24 cellular contexts compared by ENCODE assay signal in genomic region chr20:62300319-62300718, GRCh38. TPM values are rescaled to one million over a fixed set of nuclear protein-coding genes. Genes with fewer than 3 reads are reported as not detected.
DNase-seq lines count a peak whose midpoint lies in the region; ATAC-seq, FAIRE-seq and TF ChIP-seq lines count a peak whose summit lies in the region.
"Had no signal": no experiment of that assay in that cellular context is flagged by ENCODE, and none has a peak within 500 bp of the region (broad histone marks: within the 10 kb centered on the region; RNA-seq: fewer than 3 reads in every experiment).

No MANE protein-coding gene starts in this region.

- peaks cover 15% of the 10 kb centered on the region for H3K4me1 Mint-ChIP-seq in WTC11

- no peaks in the 10 kb centered on the region for H3K27me3 ChIP-seq in gastroesophageal sphincter
- H3K27me3 ChIP-seq: MG63 had no signal

- H3K27ac ChIP-seq in 22Rv1 = 0 out of 2 replicates have a peak overlapping the region, but pooled peaks have one; percentile 95
- H3K27ac ChIP-seq in HEK293 (ENCODE audit: extremely low read depth, low read depth, low read length) = no peak overlapping the region
- no peak overlapping the region for H3K27ac ChIP-seq in kidney (ENCODE audit: low read depth in 2 of 2, low read length in 2 of 2)
- no peak overlapping the region for H3K27ac ChIP-seq in gastroesophageal sphincter
- H3K27ac ChIP-seq: A549, SK-N-MC had no signal

- no peaks in the 10 kb centered on the region for H3K27me3 Mint-ChIP-seq in WTC11 (ENCODE audit: low read depth)
- H3K27me3 Mint-ChIP-seq: CD4-positive, alpha-beta memory T cell had no signal

- no peak overlapping the region for H3K9ac ChIP-seq in kidney (ENCODE audit: low read length in 2 of 2)

- H3K4me1 ChIP-seq in HEK293 (ENCODE audit: control insufficient read depth, insufficient read depth, low read length) (peaks cover 8% of the 10 kb centered on the region), kidney (ENCODE audit: control insufficient read depth in 1 of 2, insufficient read depth in 1 of 2, low read depth in 1 of 2, low read length in 2 of 2) (peaks cover 13 to 18% of the 10 kb centered on the region in 2 donors), gastroesophageal sphincter (peaks cover 0 to 28% (median 19%) of the 10 kb centered on the region in 3 donors)

- POLR2A ChIA-PET in HEK293 (lab: Yijun Ruan, JAX) (no interaction called here), WTC11 (lab: Charles Lee) (no interaction called here)

- TF ChIP-seq POLR2A in gastroesophageal sphincter (IDR thresholded peaks at IDR 0.05) = no peak

- H3K4me3 ChIP-seq in HEK293 (ENCODE audit: low read depth, low read length) (no peak overlapping the region), kidney (ENCODE audit: low read length in 2 of 2) (no peak overlapping the region), gastroesophageal sphincter (no peak overlapping the region)
- H3K4me3 ChIP-seq: A549, MG63, SK-N-MC had no signal

- no peak overlapping the region for H3K4me3 Mint-ChIP-seq in WTC11

- CTCF ChIA-PET in HEK293 (lab: Yijun Ruan, JAX) (interaction anchor here (0.6 to 3.0 kb wide), 11 partner anchors 69 to 507 kb away, joined by 3 to 32 read pairs (median 3); no protein-coding TSS in a partner anchor), WTC11 (lab: Charles Lee) (interaction anchor here (0.9 to 2.9 kb wide), 8 partner anchors 39 to 272 kb away, joined by 3 to 11 read pairs (median 3); no protein-coding TSS in a partner anchor)

- no CpG with 5 or more reads among the region's 11 CpGs for WGBS in gastroesophageal sphincter (ENCODE audit: low coverage in 1 of 2), 2 donors

- DNase-seq in WTC11 (ENCODE audit: low spot score) (no peak), kidney (peak; percentile 71), H4 (ENCODE audit: low spot score) (no peak), nucleus accumbens (lab: John Stamatoyannopoulos, UW) (no peak)
- DNase-seq: AML-193; C1 segment of cervical spinal cord; CD4-positive, alpha-beta memory T cell; COR-L47; GDM1; GOT3; KBM-7; MG63; NCI-H2029; NCI-H446 treated with DMSO at 0.1 percent for 48 hours; SIG-M5 had no signal

- TF ChIP-seq EP300 in gastroesophageal sphincter (IDR thresholded peaks at IDR 0.05) = no peak

- no peaks in the 10 kb centered on the region for H3K9me3 ChIP-seq in HEK293 (ENCODE audit: control insufficient read depth, insufficient read depth, low read depth, low read length)
- H3K9me3 ChIP-seq in kidney (ENCODE audit: control insufficient read depth in 1 of 2, low read length in 2 of 2) = no peaks in the 10 kb centered on the region
- no peaks in the 10 kb centered on the region for H3K9me3 ChIP-seq in gastroesophageal sphincter
- H3K9me3 ChIP-seq: A549, MG63 had no signal

- H3K9me3 Mint-ChIP-seq in WTC11 = no peaks in the 10 kb centered on the region
- H3K9me3 Mint-ChIP-seq: CD4-positive, alpha-beta memory T cell had no signal

- intact Hi-C loops in kidney (cut with DNase I) = loop anchor here (5.0 kb wide), 1 partner anchor 77 kb away; no protein-coding TSS in a partner anchor

- TF ChIP-seq CTCF in 22Rv1 (IDR thresholded peaks at IDR 0.05) (no peak), HEK293 (tag by site-specific recombination; IDR thresholded peaks at IDR 0.05) (no peak), WTC11 (IDR thresholded peaks at IDR 0.05) (no peak), kidney (IDR thresholded peaks at IDR 0.05; ENCODE audit: borderline replicate concordance, extremely low read depth, insufficient read depth) (no peak), gastroesophageal sphincter (IDR thresholded peaks at IDR 0.05) (no peak)

- peaks cover 20% of the 10 kb centered on the region for H3K36me3 Mint-ChIP-seq in WTC11

- no peak for FAIRE-seq in kidney (lab: Jason Lieb, UNC)
- FAIRE-seq: A549, GM12891 had no signal

- peaks cover 0 to 55% of the 10 kb centered on the region in 2 experiments; a peak in 1 of 3 replicates for H3K36me3 ChIP-seq in HEK293 (ENCODE audit: control insufficient read depth in 2 of 2, insufficient read depth in 1 of 2, low read length in 2 of 2)
- H3K36me3 ChIP-seq in kidney (ENCODE audit: control insufficient read depth in 1 of 2, insufficient read depth in 2 of 2, low read length in 2 of 2) = peaks cover 6 to 9% of the 10 kb centered on the region in 2 donors
- peaks cover 0 to 49% of the 10 kb centered on the region in 2 donors for H3K36me3 ChIP-seq in gastroesophageal sphincter

- H3K27ac Mint-ChIP-seq in WTC11 = peak overlapping the region; percentile 72; the same call in 1 of the 2 replicates

- ATAC-seq in WTC11 = no peak
- no peak for ATAC-seq in HG03521 (IDR thresholded peaks at IDR 0.05; ENCODE audit: unreplicated experiment)
- ATAC-seq in gastroesophageal sphincter = no peak
- ATAC-seq: A549, HCT116, Panc1 had no signal

TF ChIP-seq in HEK293, 187 proteins besides CTCF, POLR2A, EP300 and RAD21 (continues in another document):
- TF ChIP-seq, protein P1, sequence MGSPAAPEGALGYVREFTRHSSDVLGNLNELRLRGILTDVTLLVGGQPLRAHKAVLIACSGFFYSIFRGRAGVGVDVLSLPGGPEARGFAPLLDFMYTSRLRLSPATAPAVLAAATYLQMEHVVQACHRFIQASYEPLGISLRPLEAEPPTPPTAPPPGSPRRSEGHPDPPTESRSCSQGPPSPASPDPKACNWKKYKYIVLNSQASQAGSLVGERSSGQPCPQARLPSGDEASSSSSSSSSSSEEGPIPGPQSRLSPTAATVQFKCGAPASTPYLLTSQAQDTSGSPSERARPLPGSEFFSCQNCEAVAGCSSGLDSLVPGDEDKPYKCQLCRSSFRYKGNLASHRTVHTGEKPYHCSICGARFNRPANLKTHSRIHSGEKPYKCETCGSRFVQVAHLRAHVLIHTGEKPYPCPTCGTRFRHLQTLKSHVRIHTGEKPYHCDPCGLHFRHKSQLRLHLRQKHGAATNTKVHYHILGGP (tag by site-specific recombination; IDR thresholded peaks at IDR 0.05) = no peak
- TF ChIP-seq ZNF501 (tag by site-specific recombination; IDR thresholded peaks at IDR 0.05) = no peak
- peak; percentile 34 for TF ChIP-seq ZFHX2 (tag by site-specific recombination; conservative IDR thresholded peaks at IDR 0.05)
- no peak for TF ChIP-seq GLIS2 (tag by site-specific recombination; IDR thresholded peaks at IDR 0.05)
- no peak for TF ChIP-seq ZNF148 (tag by site-specific recombination; IDR thresholded peaks at IDR 0.05; ENCODE audit: borderline replicate concordance)
- peak; percentile 64 for TF ChIP-seq EGR2 (tag by site-specific recombination; IDR thresholded peaks at IDR 0.05; ENCODE audit: low read depth)

TF ChIP-seq in WTC11, 78 proteins besides CTCF, POLR2A, EP300 and RAD21 (continues in another document):
- no peak for TF ChIP-seq GTF2I (CRISPR knock-in tag; conservative IDR thresholded peaks at IDR 0.05)
- TF ChIP-seq TP53 (CRISPR knock-in tag; IDR thresholded peaks at IDR 0.05) = no peak
- TF ChIP-seq, protein P2, sequence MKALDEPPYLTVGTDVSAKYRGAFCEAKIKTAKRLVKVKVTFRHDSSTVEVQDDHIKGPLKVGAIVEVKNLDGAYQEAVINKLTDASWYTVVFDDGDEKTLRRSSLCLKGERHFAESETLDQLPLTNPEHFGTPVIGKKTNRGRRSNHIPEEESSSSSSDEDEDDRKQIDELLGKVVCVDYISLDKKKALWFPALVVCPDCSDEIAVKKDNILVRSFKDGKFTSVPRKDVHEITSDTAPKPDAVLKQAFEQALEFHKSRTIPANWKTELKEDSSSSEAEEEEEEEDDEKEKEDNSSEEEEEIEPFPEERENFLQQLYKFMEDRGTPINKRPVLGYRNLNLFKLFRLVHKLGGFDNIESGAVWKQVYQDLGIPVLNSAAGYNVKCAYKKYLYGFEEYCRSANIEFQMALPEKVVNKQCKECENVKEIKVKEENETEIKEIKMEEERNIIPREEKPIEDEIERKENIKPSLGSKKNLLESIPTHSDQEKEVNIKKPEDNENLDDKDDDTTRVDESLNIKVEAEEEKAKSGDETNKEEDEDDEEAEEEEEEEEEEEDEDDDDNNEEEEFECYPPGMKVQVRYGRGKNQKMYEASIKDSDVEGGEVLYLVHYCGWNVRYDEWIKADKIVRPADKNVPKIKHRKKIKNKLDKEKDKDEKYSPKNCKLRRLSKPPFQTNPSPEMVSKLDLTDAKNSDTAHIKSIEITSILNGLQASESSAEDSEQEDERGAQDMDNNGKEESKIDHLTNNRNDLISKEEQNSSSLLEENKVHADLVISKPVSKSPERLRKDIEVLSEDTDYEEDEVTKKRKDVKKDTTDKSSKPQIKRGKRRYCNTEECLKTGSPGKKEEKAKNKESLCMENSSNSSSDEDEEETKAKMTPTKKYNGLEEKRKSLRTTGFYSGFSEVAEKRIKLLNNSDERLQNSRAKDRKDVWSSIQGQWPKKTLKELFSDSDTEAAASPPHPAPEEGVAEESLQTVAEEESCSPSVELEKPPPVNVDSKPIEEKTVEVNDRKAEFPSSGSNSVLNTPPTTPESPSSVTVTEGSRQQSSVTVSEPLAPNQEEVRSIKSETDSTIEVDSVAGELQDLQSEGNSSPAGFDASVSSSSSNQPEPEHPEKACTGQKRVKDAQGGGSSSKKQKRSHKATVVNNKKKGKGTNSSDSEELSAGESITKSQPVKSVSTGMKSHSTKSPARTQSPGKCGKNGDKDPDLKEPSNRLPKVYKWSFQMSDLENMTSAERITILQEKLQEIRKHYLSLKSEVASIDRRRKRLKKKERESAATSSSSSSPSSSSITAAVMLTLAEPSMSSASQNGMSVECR (CRISPR knock-in tag; IDR thresholded peaks at IDR 0.05; ENCODE audit: borderline replicate concordance) = no peak

RNA-seq across cellular contexts. Expression of gene ADRM1, which starts 2.5 kb away (rescaled TPM):
- total RNA-seq in WTC11 (2021) (146 to 160 TPM (median 147 TPM) in 3 replicates), kidney (64.4 TPM), gastroesophageal sphincter (100 to 1,000 TPM; 131 to 182 (median 151) TPM)
- 79.4 TPM for polyA plus RNA-seq in kidney (ENCODE audit: insufficient read depth, low read depth, low replicate concordance)
- total RNA-seq in H4 (2014; rRNA removed; shearing (Covaris generic)) = 180 and 203 TPM in 2 replicates
